8 cellular contexts compared by ENCODE assay signal in genomic region chr22:50783033-50783880, GRCh38.
DNase-seq lines count a peak whose midpoint lies in the region; ATAC-seq, FAIRE-seq and TF ChIP-seq lines count a peak whose summit lies in the region.
"Not testable (repeated sequence)": the region's sequence is repeated elsewhere in the genome, so short reads cannot be mapped to it uniquely, and the experiment has no call there.

RABL2B (minus strand) TSS chr22:50783636; CDS start chr22:50782294, 1,342 bp downstream.

- not testable (repeated sequence) for H3K27me3 ChIP-seq in OCI-LY1 (ENCODE audit: insufficient read depth, low read length)

- not testable (repeated sequence) for H4K20me1 ChIP-seq in OCI-LY1 (ENCODE audit: insufficient read depth, low read length)

- not testable (repeated sequence) for H3K36me3 ChIP-seq in OCI-LY1 (ENCODE audit: insufficient read depth, low read length)

- FAIRE-seq in HTR-8/SVneo (lab: Jason Lieb, UNC), result peak; percentile 85

- H3K4me3 ChIP-seq in OCI-LY1 (ENCODE audit: low read depth, low read length, poor library complexity, severe bottlenecking), result peak within 1 kb of the TSS; percentile 71

- peak; percentile 87 for ATAC-seq in GM21423 (IDR thresholded peaks at IDR 0.05; ENCODE audit: unreplicated experiment)

- H3K4me2 ChIP-seq in OCI-LY1 (ENCODE audit: low read length), result peak within 1 kb of the TSS; percentile 72

- H3F3A ChIP-seq in OCI-LY1 (ENCODE audit: insufficient read depth, low read length), result not testable (repeated sequence)

- not testable (repeated sequence) for TF ChIP-seq CTCF in OCI-LY1 (IDR thresholded peaks at IDR 0.05; ENCODE audit: low read length)

- peak within 1 kb of the TSS; percentile 66 for H3K9ac ChIP-seq in OCI-LY1 (ENCODE audit: low read length)

- DNase-seq in D341Med (ENCODE audit: low spot score), result peak; percentile 94
- peak; percentile 75 for DNase-seq in HTR-8/SVneo (ENCODE audit: insufficient read length, low spot score)
- peak; percentile 93 for DNase-seq in activated CD8-positive, alpha-beta memory T cell treated with anti-CD3 and anti-CD28 coated beads, Interleukin-2, amount 50 U/mL, for 48 hours
- DNase-seq in epidermal melanocyte (ENCODE audit: insufficient read length, low spot score), result peak; percentile 76
- DNase-seq in midbrain (lab: John Stamatoyannopoulos, UW), result peak; percentile 91
- peak; percentile 73 for DNase-seq in stimulated activated CD8-positive, alpha-beta memory T cell treated with anti-CD3 and anti-CD28 coated beads, Interleukin-15, amount 100 ng/mL, for 24 hours (ENCODE audit: low read depth)

- H3K27ac ChIP-seq in OCI-LY1 (ENCODE audit: low read depth, low read length, poor library complexity, severe bottlenecking), result not testable (repeated sequence)

- H3K9me3 ChIP-seq in OCI-LY1 (ENCODE audit: low read length), result not testable (repeated sequence)

- H2AFZ ChIP-seq in OCI-LY1 (ENCODE audit: low read length), result not testable (repeated sequence)

- H3K4me1 ChIP-seq in OCI-LY1 (ENCODE audit: insufficient read depth, low read length, severe bottlenecking), result peaks cover 16% of the 10 kb centered on the region

- not testable (repeated sequence) for H3K9me2 ChIP-seq in OCI-LY1 (ENCODE audit: low read depth, low read length)

- not testable (repeated sequence) for H3K79me2 ChIP-seq in OCI-LY1 (ENCODE audit: insufficient read depth, low read length)
